26 cellular contexts compared by ENCODE assay signal in the genomic region with DNA sequence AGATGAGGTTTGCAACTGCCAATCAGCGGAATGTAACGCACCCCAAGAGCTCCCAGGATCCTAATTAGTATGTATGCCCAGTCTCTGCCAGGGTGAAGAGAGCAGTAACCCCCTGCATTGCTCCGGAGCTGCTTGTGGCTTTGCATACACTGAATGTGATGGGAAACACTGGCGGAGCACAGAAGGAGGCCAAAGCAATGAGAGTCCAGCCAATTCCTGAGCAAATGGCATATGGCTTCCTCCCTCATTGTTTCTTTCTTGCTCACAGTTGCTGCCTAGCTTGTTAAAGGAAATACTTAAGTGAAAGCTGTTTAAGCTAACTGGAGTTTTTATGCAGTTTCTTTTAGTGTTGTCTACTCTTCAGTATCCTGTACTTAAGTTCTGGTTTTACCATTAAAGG.
A peak's percentile ranks its signal among the peaks of the same experiment; 100 is the strongest.
DNase-seq lines count a peak whose midpoint lies in the region; ATAC-seq lines count a peak whose summit lies in the region.
"Had no signal": no experiment of that assay in that cellular context is flagged by ENCODE, and none has a peak within 500 bp of the region (broad histone marks: within the 10 kb centered on the region; RNA-seq: fewer than 3 reads in every experiment).

No MANE protein-coding gene starts in this region.

- DNase-seq in cerebellum (ENCODE audit: low spot score) = peak; percentile 63
- DNase-seq in medulla oblongata (ENCODE audit: extremely low spot score) = peak; percentile 21
- peak; percentile 30 for DNase-seq in superior temporal gyrus (ENCODE audit: extremely low spot score)
- no peak for DNase-seq in naive thymus-derived CD8-positive, alpha-beta T cell
- no peak for DNase-seq in RPMI8226
- DNase-seq: activated CD4-positive, alpha-beta memory T cell treated with anti-CD3 and anti-CD28 coated beads for 36 hours; activated naive CD4-positive, alpha-beta T cell; DMS79 treated with DMSO at 0.1 percent for 48 hours; HFFc6; Karpas-422; naive thymus-derived CD4-positive, alpha-beta T cell; NCI-H1436; NCI-H2081; NCI-H226; NCI-H526 treated with DMSO at 0.1 percent for 48 hours; PC-3; T-helper 17 cell; upper lobe of right lung had no signal

- peaks cover 0 to 3% (median 0%) of the 10 kb centered on the region in 9 donors for H3K9me3 Mint-ChIP-seq in naive thymus-derived CD8-positive, alpha-beta T cell
- H3K9me3 Mint-ChIP-seq: activated CD4-positive, alpha-beta memory T cell treated with anti-CD3 and anti-CD28 coated beads for 36 hours; brain; HFFc6; memory B cell; stimulated activated effector memory CD8-positive, alpha-beta T cell treated with anti-CD3 and anti-CD28 coated beads, Interleukin-12 subunit alpha, Interleukin-12 subunit beta, amount 100 ng/mL, for 72 hours had no signal

- POLR2A ChIA-PET in naive thymus-derived CD8-positive, alpha-beta T cell (lab: Charles Lee) = no interaction called here

- H3K27me3 ChIP-seq in HUES48 (ENCODE audit: control insufficient read depth, insufficient read depth, low read length) = no peaks in the 10 kb centered on the region
- H3K27me3 ChIP-seq: upper lobe of right lung had no signal

- no peak for ATAC-seq in naive thymus-derived CD8-positive, alpha-beta T cell
- no peak for ATAC-seq in HG03039 (IDR thresholded peaks at IDR 0.05; ENCODE audit: unreplicated experiment)
- ATAC-seq: activated CD4-positive, CD25-positive, alpha-beta regulatory T cell treated with anti-CD3 and anti-CD28 coated beads, Interleukin-2, amount 50 U/mL, for 24 hours; naive thymus-derived CD4-positive, alpha-beta T cell; PC-3; SK-N-SH treated with all-trans-retinoic acid at 6 μM for 48 hours; stimulated activated effector memory CD8-positive, alpha-beta T cell treated with anti-CD3 and anti-CD28 coated beads, Interleukin-12 subunit alpha, Interleukin-12 subunit beta, amount 100 ng/mL, for 72 hours; T-helper 17 cell; upper lobe of right lung had no signal

- H3K9me3 ChIP-seq in HUES48 (ENCODE audit: control insufficient read depth, insufficient read depth, low read length) = no peaks in the 10 kb centered on the region
- H3K9me3 ChIP-seq: upper lobe of right lung had no signal

- H3K27ac ChIP-seq in HUES48 (ENCODE audit: low read depth, low read length) = peak overlapping the region; percentile 35
- H3K27ac ChIP-seq: upper lobe of right lung had no signal

- H3K36me3 Mint-ChIP-seq in naive thymus-derived CD8-positive, alpha-beta T cell = peaks cover 5 to 19% (median 9%) of the 10 kb centered on the region in 3 donors
- H3K36me3 Mint-ChIP-seq: activated CD4-positive, alpha-beta memory T cell treated with anti-CD3 and anti-CD28 coated beads for 36 hours; brain; CD14-positive monocyte; memory B cell; stimulated activated effector memory CD8-positive, alpha-beta T cell treated with anti-CD3 and anti-CD28 coated beads, Interleukin-12 subunit alpha, Interleukin-12 subunit beta, amount 100 ng/mL, for 72 hours had no signal

- H3K27ac Mint-ChIP-seq in naive thymus-derived CD8-positive, alpha-beta T cell = no peak overlapping the region
- H3K27ac Mint-ChIP-seq: activated CD4-positive, alpha-beta memory T cell treated with anti-CD3 and anti-CD28 coated beads for 36 hours; CD14-positive monocyte; HFFc6; memory B cell; naive thymus-derived CD4-positive, alpha-beta T cell; stimulated activated effector memory CD8-positive, alpha-beta T cell treated with anti-CD3 and anti-CD28 coated beads, Interleukin-12 subunit alpha, Interleukin-12 subunit beta, amount 100 ng/mL, for 72 hours; T-helper 17 cell had no signal

- H3K4me1 ChIP-seq in HUES48 (ENCODE audit: control insufficient read depth, insufficient read depth, low read length) = peaks cover 7% of the 10 kb centered on the region; the same call in 1 of the 2 replicates
- H3K4me1 ChIP-seq: upper lobe of right lung had no signal

- no peak overlapping the region for H3K4me3 Mint-ChIP-seq in naive thymus-derived CD8-positive, alpha-beta T cell
- H3K4me3 Mint-ChIP-seq: activated CD4-positive, alpha-beta memory T cell treated with anti-CD3 and anti-CD28 coated beads for 36 hours; brain; CD14-positive monocyte; HFFc6; memory B cell; naive thymus-derived CD4-positive, alpha-beta T cell; stimulated activated effector memory CD8-positive, alpha-beta T cell treated with anti-CD3 and anti-CD28 coated beads, Interleukin-12 subunit alpha, Interleukin-12 subunit beta, amount 100 ng/mL, for 72 hours; T-helper 17 cell had no signal

- no peak overlapping the region for H3K9ac ChIP-seq in HUES48 (ENCODE audit: low read depth, low read length)

- no peaks in the 10 kb centered on the region for H3K4me1 Mint-ChIP-seq in naive thymus-derived CD8-positive, alpha-beta T cell
- H3K4me1 Mint-ChIP-seq: CD14-positive monocyte; memory B cell; naive thymus-derived CD4-positive, alpha-beta T cell; stimulated activated effector memory CD8-positive, alpha-beta T cell treated with anti-CD3 and anti-CD28 coated beads, Interleukin-12 subunit alpha, Interleukin-12 subunit beta, amount 100 ng/mL, for 72 hours; T-helper 17 cell had no signal

- no peaks in the 10 kb centered on the region for H3K36me3 ChIP-seq in HUES48 (ENCODE audit: control insufficient read depth, insufficient read depth, low read length)
- H3K36me3 ChIP-seq: upper lobe of right lung had no signal

- no peaks in the 10 kb centered on the region for H3K27me3 Mint-ChIP-seq in naive thymus-derived CD8-positive, alpha-beta T cell
- H3K27me3 Mint-ChIP-seq: activated CD4-positive, alpha-beta memory T cell treated with anti-CD3 and anti-CD28 coated beads for 36 hours; brain; naive thymus-derived CD4-positive, alpha-beta T cell; T-helper 17 cell had no signal

- no peak overlapping the region for H3K4me3 ChIP-seq in HUES48 (ENCODE audit: low read depth, low read length)
- H3K4me3 ChIP-seq: upper lobe of right lung had no signal

Comparison
In these comparisons a context has a peak if more than half of its experiments do, and no peak if none do; other contexts are left out.
1. DNase-seq: peak in cerebellum (single experiment), medulla oblongata (single experiment) and superior temporal gyrus (single experiment); none in naive thymus-derived CD8-positive, alpha-beta T cell (0 of 10) and RPMI8226 (single experiment).